12 cellular contexts compared by ENCODE assay signal in genomic region chr12:122851820-122852219, GRCh38. TPM values are rescaled to one million over a fixed set of nuclear protein-coding genes. Genes with fewer than 3 reads are reported as not detected.
A peak's percentile ranks its signal among the peaks of the same experiment; 100 is the strongest.
DNase-seq lines count a peak whose midpoint lies in the region; ATAC-seq, FAIRE-seq and TF ChIP-seq lines count a peak whose summit lies in the region.
"Had no signal": no experiment of that assay in that cellular context is flagged by ENCODE, and none has a peak within 500 bp of the region (broad histone marks: within the 10 kb centered on the region; RNA-seq: fewer than 3 reads in every experiment).

No MANE protein-coding gene starts in this region.

- H3K27me3 Mint-ChIP-seq in chondrocyte (ENCODE audit: low read depth), result no peaks in the 10 kb centered on the region
- H3K27me3 Mint-ChIP-seq: naive B cell had no signal

- H3K4me1 ChIP-seq in heart right ventricle (peaks cover 4 to 42% (median 24%) of the 10 kb centered on the region in 9 donors), upper lobe of right lung (peaks cover 5% of the 10 kb centered on the region)

- H3K27ac ChIP-seq in heart right ventricle (peak overlapping the region in 6 of 10 donors; percentile 41 to 71 (median 46)), upper lobe of right lung (peak overlapping the region; percentile 82)

- peak overlapping the region; percentile 70 for H3K27ac Mint-ChIP-seq in chondrocyte (ENCODE audit: unreplicated experiment)

- H3K9me3 ChIP-seq in heart right ventricle (no peaks in the 10 kb centered on the region), upper lobe of right lung (no peaks in the 10 kb centered on the region)

- H3K36me3 Mint-ChIP-seq in chondrocyte (ENCODE audit: low read depth), result peaks cover 2% of the 10 kb centered on the region

- FAIRE-seq in HTR-8/SVneo (lab: Jason Lieb, UNC), result no peak
- FAIRE-seq: endometrium, GM12878 had no signal

- H3K27me3 ChIP-seq in heart right ventricle (no peaks in the 10 kb centered on the region), upper lobe of right lung (no peaks in the 10 kb centered on the region)

- peaks cover 16% of the 10 kb centered on the region for H3K4me1 Mint-ChIP-seq in chondrocyte (ENCODE audit: low read depth)

- no peak for DNase-seq in heart right ventricle
- DNase-seq in Right ventricle myocardium superior, result no peak
- DNase-seq in chondrocyte (ENCODE audit: low spot score), result no peak
- peak; percentile 89 for DNase-seq in kidney tubule cell (ENCODE audit: low spot score)
- no peak for DNase-seq in upper lobe of right lung
- DNase-seq in HTR-8/SVneo (ENCODE audit: insufficient read length, low spot score), result no peak
- no peak for DNase-seq in activated T-cell treated with anti-CD3 and anti-CD28 coated beads for 4 hours
- DNase-seq: naive B cell, NCI-H2081 treated with DMSO at 0.1 percent for 48 hours had no signal

- TF ChIP-seq CTCF in heart right ventricle (IDR thresholded peaks at IDR 0.05) (no peak), chondrocyte (IDR thresholded peaks at IDR 0.05) (no peak), upper lobe of right lung (IDR thresholded peaks at IDR 0.05) (no peak)

- H3K9me3 Mint-ChIP-seq in chondrocyte (ENCODE audit: low read depth), result no peaks in the 10 kb centered on the region
- H3K9me3 Mint-ChIP-seq: naive B cell had no signal

- intact Hi-C loops in heart right ventricle (cut with DNase I), result loop anchor here in 1 of 10 donors (10.0 kb wide), 1 partner anchor 57 kb away; no protein-coding TSS in a partner anchor
- intact Hi-C loops in Right ventricle myocardium superior (cut with DNase I), result no loop called here
- intact Hi-C loops in upper lobe of right lung (cut with DNase I), result no loop called here

- no peak overlapping the region for H3K4me3 Mint-ChIP-seq in chondrocyte (ENCODE audit: unreplicated experiment)
- H3K4me3 Mint-ChIP-seq: naive B cell had no signal

- H3K4me3 ChIP-seq in heart right ventricle, result no peak overlapping the region
- H3K4me3 ChIP-seq in upper lobe of right lung, result no peak overlapping the region
- H3K4me3 ChIP-seq: GM12878 had no signal

- 56 to 59% methylated on average over 5 of the region's 5 CpGs for whole genome bisulfite sequencing in heart right ventricle, 2 donors

- ATAC-seq in heart right ventricle, result peak in 6 of 8 donors; percentile 20 to 54 (median 32)
- ATAC-seq in Right ventricle myocardium superior (ENCODE audit: poor library complexity), result no peak
- no peak for ATAC-seq in upper lobe of right lung
- no peak for ATAC-seq in HG03439 (IDR thresholded peaks at IDR 0.05; ENCODE audit: unreplicated experiment)
- ATAC-seq: GM12878 had no signal

- peaks cover 0 to 40% (median 0%) of the 10 kb centered on the region in 9 donors for H3K36me3 ChIP-seq in heart right ventricle
- H3K36me3 ChIP-seq in upper lobe of right lung, result peaks cover 17% of the 10 kb centered on the region

RNA-seq across cellular contexts. Expression of gene HIP1R, which starts 16.6 kb away (rescaled TPM):
- 10 to 100 TPM; 13.7 to 26.4 (median 17.5) TPM for total RNA-seq in heart right ventricle
- polyA plus RNA-seq in heart right ventricle, result 10 to 100 TPM; 25.9 to 37.7 TPM
- total RNA-seq in Right ventricle myocardium superior, result 12.9 TPM
- total RNA-seq in chondrocyte, result 13.8 to 14.1 TPM (median 13.8 TPM) in 3 replicates
- 33.0 TPM for total RNA-seq in upper lobe of right lung

RNA-seq across cellular contexts. Expression of gene VPS37B, which starts 44.1 kb away (rescaled TPM):
- total RNA-seq in heart right ventricle, result 10 to 100 TPM; 17.6 to 33.2 (median 19.8) TPM
- polyA plus RNA-seq in heart right ventricle, result 10 to 100 TPM; 16.4 to 26.7 TPM
- 23.9 TPM for total RNA-seq in Right ventricle myocardium superior
- 17.4 to 25.3 TPM (median 24.4 TPM) in 3 replicates for total RNA-seq in chondrocyte
- total RNA-seq in upper lobe of right lung, result 36.3 TPM

Comparison
In these comparisons a context has a peak if more than half of its experiments do, and no peak if none do; other contexts are left out.
1. ATAC-seq: peak in heart right ventricle (6 of 8); none in Right ventricle myocardium superior (single experiment), upper lobe of right lung (single experiment) and HG03439 (single experiment).